22 cellular contexts compared by ENCODE assay signal in the genomic region with DNA sequence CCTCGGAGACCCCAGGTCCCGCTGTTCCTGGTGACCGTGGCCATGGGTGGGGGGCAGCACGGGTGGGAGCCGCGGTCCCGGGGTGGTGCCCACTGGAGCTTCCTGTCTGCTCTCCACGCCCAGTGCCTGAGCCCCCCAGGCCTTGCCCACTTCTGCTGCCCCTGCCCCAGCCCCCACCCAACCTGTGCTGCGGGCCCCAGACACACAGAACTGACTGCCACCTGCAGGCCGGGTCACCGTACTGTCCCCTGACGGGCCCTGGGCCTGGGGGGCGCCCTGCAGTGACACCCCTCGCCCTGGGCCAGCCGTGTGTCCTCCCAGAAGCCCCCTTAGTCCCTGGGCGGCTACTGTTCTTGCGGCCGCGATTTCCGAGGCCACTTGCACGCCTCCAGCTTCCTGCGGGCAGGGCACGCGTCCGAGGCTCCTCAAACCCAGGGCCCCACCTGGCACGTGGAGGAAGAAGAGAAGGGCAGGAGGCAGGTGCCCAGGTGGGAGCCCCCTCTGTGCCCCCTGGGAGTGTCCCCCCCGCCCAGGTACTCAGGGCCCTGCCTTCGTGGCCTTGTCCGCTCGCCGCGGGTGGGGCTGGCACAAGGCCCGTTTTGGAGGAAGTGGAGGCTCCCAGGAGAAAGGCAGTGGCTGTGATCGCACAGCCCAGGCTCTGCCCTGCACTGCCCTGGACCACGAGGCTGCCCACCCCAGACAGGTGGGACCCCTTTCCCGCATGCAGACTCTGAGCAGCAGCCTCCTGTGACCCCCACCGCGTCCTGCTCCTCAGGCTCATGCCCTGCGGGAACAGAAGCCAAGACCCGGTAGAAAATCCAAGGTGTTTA. TPM values are rescaled to one million over a fixed set of nuclear protein-coding genes. Genes with fewer than 3 reads are reported as not detected.
DNase-seq lines count a peak whose midpoint lies in the region; ATAC-seq and TF ChIP-seq lines count a peak whose summit lies in the region.
"Had no signal": no experiment of that assay in that cellular context is flagged by ENCODE, and none has a peak within 500 bp of the region (broad histone marks: within the 10 kb centered on the region; RNA-seq: fewer than 3 reads in every experiment).

No MANE protein-coding gene starts in this region.

- TF ChIP-seq CTCF in cardiac muscle cell (IDR thresholded peaks at IDR 0.05; ENCODE audit: low read depth, low read length) (no peak), Loucy (conservative IDR thresholded peaks at IDR 0.05; ENCODE audit: low read length) (peak; percentile 26; the same call in 1 of the 2 replicates), stomach (IDR thresholded peaks at IDR 0.05) (no peak), foreskin fibroblast (IDR thresholded peaks at IDR 0.05; ENCODE audit: low read depth, low read length) (no peak)

- H3K27me3 ChIP-seq in cardiac muscle cell, result no peaks in the 10 kb centered on the region
- no peaks in the 10 kb centered on the region for H3K27me3 ChIP-seq in Loucy (ENCODE audit: insufficient read depth, low read length, poor library complexity, severe bottlenecking)
- no peaks in the 10 kb centered on the region for H3K27me3 ChIP-seq in stomach
- H3K27me3 ChIP-seq: heart right ventricle, tibial nerve had no signal

- peaks cover 3% of the 10 kb centered on the region for H4K20me1 ChIP-seq in Loucy (ENCODE audit: insufficient read depth, low read length, poor library complexity, severe bottlenecking)

- H3K4me1 ChIP-seq in cardiac muscle cell (ENCODE audit: low read depth) (peaks cover 8% of the 10 kb centered on the region), Loucy (ENCODE audit: insufficient read depth, low read length, poor library complexity, severe bottlenecking) (no peaks in the 10 kb centered on the region), stomach (peaks cover 4 to 20% (median 15%) of the 10 kb centered on the region in 4 donors)
- H3K4me1 ChIP-seq: tibial nerve had no signal

- DNase-seq in cardiac muscle cell (ENCODE audit: low read depth in 1 of 2, low spot score in 1 of 2) (no peak), Right ventricle myocardium superior (no peak), stomach (no peak), foreskin fibroblast (no peak), occipital lobe (lab: John Stamatoyannopoulos, UW) (no peak)
- DNase-seq: activated CD4-positive, alpha-beta T cell treated with anti-CD3 and anti-CD28 coated beads for 48 hours; activated CD8-positive, alpha-beta memory T cell treated with anti-CD3 and anti-CD28 coated beads, Interleukin-2, amount 50 U/mL, for 48 hours; DMS79; effector memory CD8-positive, alpha-beta T cell; H7; Kasumi-1; NCI-H1105 treated with DMSO at 0.1 percent for 48 hours; NCI-H526 treated with DMSO at 0.1 percent for 48 hours; nephron progenitor cell had no signal

- H3K9me3 ChIP-seq in cardiac muscle cell (ENCODE audit: low read depth) (no peaks in the 10 kb centered on the region), Loucy (ENCODE audit: insufficient read depth, low read depth, low read length) (no peaks in the 10 kb centered on the region), stomach (no peaks in the 10 kb centered on the region)
- H3K9me3 ChIP-seq: heart right ventricle, tibial nerve had no signal

- peak overlapping the region; percentile 64 for H3K27ac Mint-ChIP-seq in dendritic cell treated with granulocyte-macrophage colony-stimulating factor and Interleukin-4, amounts not matched to agents 40 ng/mL and 50 ng/mL, for 4 days
- H3K27ac Mint-ChIP-seq: memory B cell, nephron progenitor cell had no signal

- no peak overlapping the region for H3K4me3 Mint-ChIP-seq in dendritic cell treated with granulocyte-macrophage colony-stimulating factor and Interleukin-4, amounts not matched to agents 40 ng/mL and 50 ng/mL, for 4 days
- H3K4me3 Mint-ChIP-seq: effector memory CD8-positive, alpha-beta T cell; memory B cell; nephron progenitor cell had no signal

- H3K4me2 ChIP-seq in Loucy (ENCODE audit: low read depth, low read length, poor library complexity, severe bottlenecking), result no peak overlapping the region

- H3F3A ChIP-seq in Loucy (ENCODE audit: low read depth), result no peaks in the 10 kb centered on the region

- peaks cover 1% of the 10 kb centered on the region for H3K27me3 Mint-ChIP-seq in dendritic cell treated with granulocyte-macrophage colony-stimulating factor and Interleukin-4, amounts not matched to agents 40 ng/mL and 50 ng/mL, for 4 days
- H3K27me3 Mint-ChIP-seq: effector memory CD8-positive, alpha-beta T cell had no signal

- 63 to 78% (median 68%) methylated on average over 24 to 40 of the region's 40 CpGs for WGBS in stomach, 5 donors

- H3K9me2 ChIP-seq in Loucy (replicated peaks; ENCODE audit: low read depth, low read length), result no peaks in the 10 kb centered on the region

- H2AFZ ChIP-seq in Loucy (ENCODE audit: low read length), result no peak overlapping the region

- TF ChIP-seq POLR2A in stomach (IDR thresholded peaks at IDR 0.05), result no peak

- H3K27ac ChIP-seq in cardiac muscle cell (peak overlapping the region; percentile 71), stomach (peak overlapping the region in 4 of 5 donors; percentile 2 to 54 (median 36))
- H3K27ac ChIP-seq: tibial nerve had no signal

- no peaks in the 10 kb centered on the region; the same call in 1 of the 2 replicates for H3K79me2 ChIP-seq in Loucy (ENCODE audit: insufficient read depth, low read length)

- no peak overlapping the region for H3K9ac ChIP-seq in Loucy (ENCODE audit: low read depth, low read length, poor library complexity, severe bottlenecking)

- H3K36me3 Mint-ChIP-seq in dendritic cell treated with granulocyte-macrophage colony-stimulating factor and Interleukin-4, amounts not matched to agents 40 ng/mL and 50 ng/mL, for 4 days (ENCODE audit: low read depth), result peaks cover 44% of the 10 kb centered on the region

- ATAC-seq in Right ventricle myocardium superior (ENCODE audit: poor library complexity), result no peak
- no peak for ATAC-seq in GM18517 (IDR thresholded peaks at IDR 0.05; ENCODE audit: unreplicated experiment)
- ATAC-seq: effector memory CD8-positive, alpha-beta T cell had no signal

- H3K4me1 Mint-ChIP-seq in dendritic cell treated with granulocyte-macrophage colony-stimulating factor and Interleukin-4, amounts not matched to agents 40 ng/mL and 50 ng/mL, for 4 days (ENCODE audit: low read depth), result peaks cover 14% of the 10 kb centered on the region

- no peaks in the 10 kb centered on the region for H3K36me3 ChIP-seq in cardiac muscle cell
- peaks cover 36% of the 10 kb centered on the region; the same call in 1 of the 2 replicates for H3K36me3 ChIP-seq in Loucy (ENCODE audit: insufficient read depth, low read length)
- peaks cover 19 to 85% (median 67%) of the 10 kb centered on the region in 4 donors for H3K36me3 ChIP-seq in stomach

- no peaks in the 10 kb centered on the region for H3K9me3 Mint-ChIP-seq in dendritic cell treated with granulocyte-macrophage colony-stimulating factor and Interleukin-4, amounts not matched to agents 40 ng/mL and 50 ng/mL, for 4 days
- H3K9me3 Mint-ChIP-seq: effector memory CD8-positive, alpha-beta T cell; memory B cell; nephron progenitor cell had no signal

- intact Hi-C loops in Right ventricle myocardium superior (cut with DNase I) (no loop called here), stomach (cut with DNase I; ENCODE audit: low total_unique reads) (no loop called here)
- intact Hi-C loops in dendritic cell treated with granulocyte-macrophage colony-stimulating factor and Interleukin-4, amounts not matched to agents 40 ng/mL and 50 ng/mL, for 4 days (cut with micrococcal nuclease), result no loop called here

- no peak for TF ChIP-seq EP300 in stomach (IDR thresholded peaks at IDR 0.05)

- H3K4me3 ChIP-seq in cardiac muscle cell (no peak overlapping the region), Loucy (ENCODE audit: low read length, poor library complexity, severe bottlenecking) (no peak overlapping the region), stomach (no peak overlapping the region), foreskin fibroblast (ENCODE audit: low read depth in 1 of 2, low read length in 2 of 2) (no peak overlapping the region)
- H3K4me3 ChIP-seq: heart right ventricle, tibial nerve had no signal

RNA-seq across cellular contexts. Expression of gene TMEM184A, which starts 10.4 kb away (rescaled TPM):
- total RNA-seq in cardiac muscle cell (2.8 and 3.0 TPM in 2 replicates), Right ventricle myocardium superior (0.30 TPM), stomach (10 to 100 TPM; 10.6 to 99.4 (median 22.3) TPM), occipital lobe (not detected)
- polyA plus RNA-seq in cardiac muscle cell (0.75 and 2.1 TPM in 2 replicates), stomach (10 to 100 TPM in 1 of 3 donors, 1 to 10 TPM in 2; 3.8 to 36.8 (median 9.1) TPM)
- total RNA-seq: A673, pulmonary artery endothelial cell had no signal

RNA-seq across cellular contexts. Expression of gene MAFK, which starts 15.1 kb away (rescaled TPM):
- total RNA-seq in cardiac muscle cell (15.6 and 16.2 TPM in 2 replicates), Right ventricle myocardium superior (59.4 TPM), stomach (10 to 100 TPM; 17.4 to 56.0 (median 35.4) TPM), occipital lobe (6.9 TPM)
- polyA plus RNA-seq in cardiac muscle cell (3.1 and 4.2 TPM in 2 replicates), stomach (10 to 100 TPM; 15.1 to 44.7 (median 29.5) TPM)

RNA-seq across cellular contexts. Expression of gene PSMG3, which starts 24.2 kb away (rescaled TPM):
- total RNA-seq in cardiac muscle cell (32.7 and 38.4 TPM in 2 replicates), Right ventricle myocardium superior (12.1 TPM), stomach (10 to 100 TPM in 3 of 5 donors, 1 to 10 TPM in 1, not detected in 1; 4.9 to 33.3 (median 16.3) TPM), occipital lobe (19.2 TPM)
- polyA plus RNA-seq in cardiac muscle cell (39.2 and 41.2 TPM in 2 replicates), stomach (10 to 100 TPM; 66.9 to 71.5 (median 67.7) TPM)

RNA-seq across cellular contexts. Expression of gene INTS1, which starts 41.4 kb away (rescaled TPM):
- total RNA-seq in cardiac muscle cell (83.2 and 132 TPM in 2 replicates), Right ventricle myocardium superior (29.2 TPM), stomach (100 to 1,000 TPM in 1 of 5 donors, 10 to 100 TPM in 4; 24.4 to 724 (median 81.7) TPM), occipital lobe (15.8 TPM)
- polyA plus RNA-seq in cardiac muscle cell (54.5 and 80.8 TPM in 2 replicates), stomach (10 to 100 TPM; 34.2 to 65.4 (median 46.9) TPM)
